Comparison of ENCODE assay signal across 8 cellular contexts in genomic region chr3:4834403-4834866, GRCh38.
DNase-seq lines count a peak whose midpoint lies in the region; ATAC-seq and TF ChIP-seq lines count a peak whose summit lies in the region.

No MANE protein-coding gene starts in this region.

- no peaks in the 10 kb centered on the region for H3K9me3 Mint-ChIP-seq in neural progenitor cell

- H3K27ac Mint-ChIP-seq in neural progenitor cell, result no peak overlapping the region

- no peak overlapping the region for H3K4me2 ChIP-seq in neural progenitor cell

- H3K4me3 ChIP-seq in neural progenitor cell, result no peak overlapping the region

- no peak overlapping the region for H3K9ac ChIP-seq in neural progenitor cell

- H3K27ac ChIP-seq in foreskin keratinocyte, result no peak overlapping the region
- H3K27ac ChIP-seq in neural progenitor cell, result no peak overlapping the region

- no peak overlapping the region for H3K4me3 Mint-ChIP-seq in neural progenitor cell

- no peaks in the 10 kb centered on the region for H3K36me3 ChIP-seq in neural progenitor cell

- peak; percentile 42 for ATAC-seq in GM18868 (IDR thresholded peaks at IDR 0.05; ENCODE audit: unreplicated experiment)
- ATAC-seq in HG03095 (IDR thresholded peaks at IDR 0.05; ENCODE audit: unreplicated experiment), result peak; percentile 58
- ATAC-seq in activated CD4-positive, CD25-positive, alpha-beta regulatory T cell treated with anti-CD3 and anti-CD28 coated beads, Interleukin-2, amount 50 U/mL, for 24 hours, result peak; percentile 70 to 77
- no peak for ATAC-seq in foreskin keratinocyte

- no peak overlapping the region for H2AFZ ChIP-seq in neural progenitor cell (replicated peaks)

- peak; percentile 49 for DNase-seq in glomerular visceral epithelial cell (ENCODE audit: extremely low spot score)
- no peak for DNase-seq in DMS 273 treated with DMSO at 0.1 percent for 48 hours (lab: John Stamatoyannopoulos, UW)
- DNase-seq in islet precursor cell, result no peak
- no peak for DNase-seq in foreskin keratinocyte
- no peak for DNase-seq in neural progenitor cell (ENCODE audit: low spot score)

- no peaks in the 10 kb centered on the region for H3K9me3 ChIP-seq in neural progenitor cell (ENCODE audit: low read depth)

- H4K20me1 ChIP-seq in neural progenitor cell (ENCODE audit: low read depth), result no peaks in the 10 kb centered on the region

- peaks cover 17% of the 10 kb centered on the region for H3K4me1 ChIP-seq in foreskin keratinocyte
- no peaks in the 10 kb centered on the region for H3K4me1 ChIP-seq in neural progenitor cell

- H3F3A ChIP-seq in neural progenitor cell (ENCODE audit: low read depth), result no peaks in the 10 kb centered on the region

- peaks cover 6% of the 10 kb centered on the region for H3K27me3 Mint-ChIP-seq in neural progenitor cell (ENCODE audit: insufficient read depth, low read depth)

- H3K79me2 ChIP-seq in neural progenitor cell (ENCODE audit: low read depth), result no peaks in the 10 kb centered on the region

- TF ChIP-seq CTCF in foreskin keratinocyte (conservative IDR thresholded peaks at IDR 0.05), result no peak
- TF ChIP-seq CTCF in neural progenitor cell (IDR thresholded peaks at IDR 0.05), result no peak

- H3K27me3 ChIP-seq in foreskin keratinocyte (no peaks in the 10 kb centered on the region), neural progenitor cell (no peaks in the 10 kb centered on the region)

- no peaks in the 10 kb centered on the region for H3K36me3 Mint-ChIP-seq in neural progenitor cell

- H3K4me1 Mint-ChIP-seq in neural progenitor cell, result peaks cover 16% of the 10 kb centered on the region
